21 cellular contexts compared by ENCODE assay signal in genomic region chr1:118110580-118110979, GRCh38.
A peak's percentile ranks its signal among the peaks of the same experiment; 100 is the strongest.
DNase-seq lines count a peak whose midpoint lies in the region; ATAC-seq and TF ChIP-seq lines count a peak whose summit lies in the region.
"Had no signal": no experiment of that assay in that cellular context is flagged by ENCODE, and none has a peak within 500 bp of the region (broad histone marks: within the 10 kb centered on the region; RNA-seq: fewer than 3 reads in every experiment).

No MANE protein-coding gene starts in this region.

- TF ChIP-seq CTCF in C4-2B (conservative IDR thresholded peaks at IDR 0.05), result no peak

- intact Hi-C loops in sciatic nerve (cut with DNase I), result no loop called here

- peak; percentile 62 for ATAC-seq in sciatic nerve
- ATAC-seq in HG03571 (IDR thresholded peaks at IDR 0.05; ENCODE audit: unreplicated experiment), result no peak
- ATAC-seq: Panc1, T-cell had no signal

- H3K27ac ChIP-seq in C4-2B, result peak overlapping the region; percentile 49; the same call in 1 of the 2 replicates
- H3K27ac ChIP-seq: HL-60, RWPE1 had no signal

- peak; percentile 5 for DNase-seq in M059J (ENCODE audit: low read depth)
- peak; percentile 46 for DNase-seq in cerebellar cortex (ENCODE audit: low spot score)
- DNase-seq in sciatic nerve (ENCODE audit: low spot score), result no peak
- DNase-seq in GOT3 (lab: John Stamatoyannopoulos, UW), result no peak
- DNase-seq in effector CD8-positive, alpha-beta T cell (lab: John Stamatoyannopoulos, UW), result no peak
- DNase-seq: CD4-positive, CD25-positive, alpha-beta regulatory T cell; DMS53; H9; NCI-H1092 treated with DMSO at 0.1 percent for 48 hours; NCI-H1436 treated with DMSO at 0.1 percent for 48 hours; NCI-H187 treated with DMSO at 0.1 percent for 48 hours; NCI-H2171 treated with DMSO at 0.1 percent for 48 hours; NCI-H345; NCI-H526; SHP77; T-cell had no signal

Comparison
In these comparisons a context has a peak if more than half of its experiments do, and no peak if none do; other contexts are left out.
1. DNase-seq: peak in M059J (single experiment) and cerebellar cortex (single experiment); none in sciatic nerve (single experiment), GOT3 (single experiment) and effector CD8-positive, alpha-beta T cell (single experiment).